In genomic region chr11:78140392-78141077, GRCh38 we compare ENCODE assay signal across 9 cellular contexts. TPM values are rescaled to one million over a fixed set of nuclear protein-coding genes. Genes with fewer than 3 reads are reported as not detected.
DNase-seq lines count a peak whose midpoint lies in the region; ATAC-seq and TF ChIP-seq lines count a peak whose summit lies in the region.
"Had no signal": no experiment of that assay in that cellular context is flagged by ENCODE, and none has a peak within 500 bp of the region (broad histone marks: within the 10 kb centered on the region; RNA-seq: fewer than 3 reads in every experiment).

No MANE protein-coding gene starts in this region.

- no peaks in the 10 kb centered on the region for H3K4me1 ChIP-seq in iPS-15b (ENCODE audit: control insufficient read depth, insufficient read depth, low read length)
- peaks cover 12 to 15% of the 10 kb centered on the region in 2 donors for H3K4me1 ChIP-seq in thoracic aorta (ENCODE audit: control insufficient read depth in 1 of 2, low read depth in 2 of 2)

- peaks cover 41% of the 10 kb centered on the region for H3K4me1 Mint-ChIP-seq in activated naive CD4-positive, alpha-beta T cell treated with anti-CD3 and anti-CD28 coated beads, Interleukin-2, amount 50 U/mL, for 24 hours

- H3K9me3 ChIP-seq in iPS-15b (ENCODE audit: control insufficient read depth, insufficient read depth, low read length) (no peaks in the 10 kb centered on the region), thoracic aorta (no peaks in the 10 kb centered on the region)

- TF ChIP-seq CTCF in thoracic aorta (IDR thresholded peaks at IDR 0.05): no peak

- H3K4me3 ChIP-seq in iPS-15b (ENCODE audit: low read depth, low read length) (peak overlapping the region; percentile 99), thoracic aorta (peak overlapping the region; percentile 81)

- DNase-seq in activated naive CD4-positive, alpha-beta T cell treated with anti-CD3 and anti-CD28 coated beads, Interleukin-2, amount 50 U/mL, for 16 hours: no peak
- peak; percentile 3 to 9 for DNase-seq in activated CD4-positive, alpha-beta T cell treated with anti-CD3 and anti-CD28 coated beads, Interleukin-2, amount 50 U/mL, for 48 hours
- DNase-seq in thoracic aorta (ENCODE audit: low spot score): no peak
- no peak for DNase-seq in C1 segment of cervical spinal cord (lab: John Stamatoyannopoulos, UW)
- DNase-seq: small intestine had no signal

- peaks cover 9% of the 10 kb centered on the region for H3K36me3 ChIP-seq in iPS-15b (ENCODE audit: control insufficient read depth, insufficient read depth, low read length)
- no peaks in the 10 kb centered on the region for H3K36me3 ChIP-seq in thoracic aorta

- H3K9me3 Mint-ChIP-seq in activated naive CD4-positive, alpha-beta T cell treated with anti-CD3 and anti-CD28 coated beads, Interleukin-2, amount 50 U/mL, for 24 hours: no peaks in the 10 kb centered on the region

- peak overlapping the region; percentile 73 for H3K4me3 Mint-ChIP-seq in activated naive CD4-positive, alpha-beta T cell treated with anti-CD3 and anti-CD28 coated beads, Interleukin-2, amount 50 U/mL, for 24 hours

- H3K9ac ChIP-seq in iPS-15b (ENCODE audit: low read depth, low read length): peak overlapping the region; percentile 96

- no peak for ATAC-seq in thoracic aorta (ENCODE audit: insufficient number of reproducible peaks, low FRiP score, low read depth)
- no peak for ATAC-seq in HG02852 (IDR thresholded peaks at IDR 0.05; ENCODE audit: unreplicated experiment)
- no peak for ATAC-seq in HG03045 (IDR thresholded peaks at IDR 0.05; ENCODE audit: unreplicated experiment)

- H3K27me3 Mint-ChIP-seq in activated naive CD4-positive, alpha-beta T cell treated with anti-CD3 and anti-CD28 coated beads, Interleukin-2, amount 50 U/mL, for 24 hours: no peaks in the 10 kb centered on the region

- H3K27me3 ChIP-seq in iPS-15b (ENCODE audit: control insufficient read depth, insufficient read depth, low read length) (no peaks in the 10 kb centered on the region), thoracic aorta (replicated peaks; ENCODE audit: insufficient read depth) (no peaks in the 10 kb centered on the region)

- no peak overlapping the region for H3K27ac ChIP-seq in thoracic aorta

- H3K36me3 Mint-ChIP-seq in activated naive CD4-positive, alpha-beta T cell treated with anti-CD3 and anti-CD28 coated beads, Interleukin-2, amount 50 U/mL, for 24 hours: peaks cover 18% of the 10 kb centered on the region

- H3K27ac Mint-ChIP-seq in activated naive CD4-positive, alpha-beta T cell treated with anti-CD3 and anti-CD28 coated beads, Interleukin-2, amount 50 U/mL, for 24 hours: peak overlapping the region; percentile 87

RNA-seq across cellular contexts. Expression of gene ALG8, which starts 1.1 kb away (rescaled TPM):
- total RNA-seq in thoracic aorta: 10 to 100 TPM; 19.5 to 26.3 TPM

RNA-seq across cellular contexts. Expression of gene KCTD21, which starts 47.9 kb away (rescaled TPM):
- 10 to 100 TPM in 1 of 2 donors, 1 to 10 TPM in 1; 9.1 to 13.7 TPM for total RNA-seq in thoracic aorta

RNA-seq across cellular contexts. Expression of gene USP35, which starts 48.2 kb away (rescaled TPM):
- 10 to 100 TPM; 38.8 to 44.1 TPM for total RNA-seq in thoracic aorta

Comparison
In these comparisons a context has a peak if more than half of its experiments do, and no peak if none do; other contexts are left out.
1. DNase-seq: peak in activated CD4-positive, alpha-beta T cell treated with anti-CD3 and anti-CD28 coated beads, Interleukin-2, amount 50 U/mL, for 48 hours (2 of 2); none in activated naive CD4-positive, alpha-beta T cell treated with anti-CD3 and anti-CD28 coated beads, Interleukin-2, amount 50 U/mL, for 16 hours (single experiment), thoracic aorta (single experiment) and C1 segment of cervical spinal cord (0 of 14).